Comparison of ENCODE assay signal across 26 cellular contexts in genomic region chr1:213697192-213697802, GRCh38.
"Had no signal": no experiment of that assay in that cellular context is flagged by ENCODE, and none has a peak within 500 bp of the region (broad histone marks: within the 10 kb centered on the region; RNA-seq: fewer than 3 reads in every experiment).

No MANE protein-coding gene starts in this region.

- DNase-seq: activated B cell treated with CpG ODN at 0.5 μM for 24 hours; activated CD4-positive, alpha-beta memory T cell treated with anti-CD3 and anti-CD28 coated beads, Interleukin-2, amount 10 ng/mL, durations not matched to agents 7 days and 5 days; activated CD4-positive, alpha-beta T cell treated with anti-CD3 and anti-CD28 coated beads for 48 hours; activated CD8-positive, alpha-beta memory T cell treated with anti-CD3 and anti-CD28 coated beads, Interleukin-2, amount 50 U/mL, for 48 hours; activated gamma-delta T cell; activated naive CD4-positive, alpha-beta T cell; activated naive CD4-positive, alpha-beta T cell treated with anti-CD3 and anti-CD28 coated beads, Interleukin-2, amount 10 ng/mL, durations not matched to agents 7 days and 5 days; activated naive CD8-positive, alpha-beta T cell treated with anti-CD3 and anti-CD28 coated beads, Interleukin-2, amount 10 ng/mL, durations not matched to agents 7 days and 5 days; activated T-cell treated with anti-CD3 and anti-CD28 coated beads for 4 hours; activated T-cell treated with anti-CD3 and anti-CD28 coated beads, Interleukin-2, amount 50 U/mL, for 24 hours; activated T-cell treated with anti-CD3 and anti-CD28 coated beads, Interleukin-2, amount 50 U/mL, for 72 hours; effector CD4-positive, alpha-beta T cell; effector memory CD8-positive, alpha-beta T cell; erythroblast; foreskin keratinocyte; heart right ventricle; T-helper 2 cell; WERI-Rb-1 had no signal

- H3K4me1 ChIP-seq: ascending aorta, breast epithelium, esophagus muscularis mucosa, foreskin keratinocyte, gastroesophageal sphincter, heart right ventricle had no signal

- H3K36me3 ChIP-seq: ascending aorta, breast epithelium, esophagus muscularis mucosa, gastroesophageal sphincter, heart right ventricle, WERI-Rb-1 had no signal

- ATAC-seq: activated CD4-positive, CD25-positive, alpha-beta regulatory T cell treated with anti-CD3 and anti-CD28 coated beads, Interleukin-2, amount 50 U/mL, for 24 hours; activated naive CD4-positive, alpha-beta T cell treated with anti-CD3 and anti-CD28 coated beads, Interleukin-2, amount 50 U/mL, for 72 hours; activated T-cell treated with anti-CD3 and anti-CD28 coated beads, Interleukin-2, amount 50 U/mL, for 72 hours; effector memory CD8-positive, alpha-beta T cell; foreskin keratinocyte; gastroesophageal sphincter; heart right ventricle had no signal

- H3K4me3 ChIP-seq: ascending aorta, breast epithelium, coronary artery, esophagus muscularis mucosa, gastroesophageal sphincter, heart right ventricle had no signal

- H3K27me3 ChIP-seq: ascending aorta, breast epithelium, esophagus muscularis mucosa, foreskin keratinocyte had no signal

- FAIRE-seq: TTC549 had no signal

- H3K27ac ChIP-seq: ascending aorta, breast epithelium, coronary artery, esophagus muscularis mucosa, foreskin keratinocyte, gastroesophageal sphincter, heart right ventricle, WERI-Rb-1 had no signal

- H3K9me3 ChIP-seq: ascending aorta, breast epithelium, esophagus muscularis mucosa, gastroesophageal sphincter had no signal
